Comparison of ENCODE assay signal across 8 cellular contexts in genomic region chr5:35202319-35203111, GRCh38. TPM values are rescaled to one million over a fixed set of nuclear protein-coding genes. Genes with fewer than 3 reads are reported as not detected.
A peak's percentile ranks its signal among the peaks of the same experiment; 100 is the strongest.
DNase-seq lines count a peak whose midpoint lies in the region; ATAC-seq and TF ChIP-seq lines count a peak whose summit lies in the region.

No MANE protein-coding gene starts in this region.

- H3K36me3 ChIP-seq in Panc1 (ENCODE audit: control insufficient read depth, insufficient read depth, low read length) (no peaks in the 10 kb centered on the region), thyroid gland (no peaks in the 10 kb centered on the region)

- H3K4me1 ChIP-seq in Panc1 (ENCODE audit: control insufficient read depth, insufficient read depth, low read length) (no peaks in the 10 kb centered on the region), thyroid gland (peaks cover 9 to 14% of the 10 kb centered on the region in 2 donors)

- H3K4me3 Mint-ChIP-seq in brain = no peak overlapping the region

- WGBS in thyroid gland, 2 donors = 64 to 65% methylated on average over 5 of the region's 5 CpGs

- DNase-seq in AG08395 (ENCODE audit: low spot score) (peak; percentile 50), Panc1 (ENCODE audit: low read depth, low spot score) (no peak), left lobe of liver (ENCODE audit: low spot score) (peak; percentile 60), thyroid gland (peak; percentile 56 to 58), GOT3 (lab: John Stamatoyannopoulos, UW) (no peak)

- H3K9me3 Mint-ChIP-seq in brain = no peaks in the 10 kb centered on the region

- intact Hi-C loops in Panc1 (cut with micrococcal nuclease; ENCODE audit: unreplicated experiment) = no loop called here
- intact Hi-C loops in thyroid gland (cut with DNase I) = no loop called here

- no peak overlapping the region for H3K27ac ChIP-seq in Panc1 (ENCODE audit: low read length)
- H3K27ac ChIP-seq in thyroid gland = no peak overlapping the region

- H3K9me3 ChIP-seq in Panc1 (ENCODE audit: control insufficient read depth, insufficient read depth, low read depth, low read length) (no peaks in the 10 kb centered on the region), thyroid gland (no peaks in the 10 kb centered on the region)

- peaks cover 2% of the 10 kb centered on the region; the same call in 1 of the 2 replicates for H3K27me3 ChIP-seq in Panc1 (ENCODE audit: control insufficient read depth, insufficient read depth, low read length)
- no peaks in the 10 kb centered on the region for H3K27me3 ChIP-seq in thyroid gland

- H3K27me3 Mint-ChIP-seq in brain = peaks cover 3% of the 10 kb centered on the region

- no peak for TF ChIP-seq POLR2A in thyroid gland (IDR thresholded peaks at IDR 0.05)

- no TSS peak for BruUV-seq in Panc1 (replicated peaks; lab: Mats Ljungman, UMichigan)

- H3K36me3 Mint-ChIP-seq in brain = no peaks in the 10 kb centered on the region

- TF ChIP-seq CTCF in GM12875 (IDR thresholded peaks at IDR 0.05; ENCODE audit: borderline replicate concordance, insufficient read depth, low read depth, low read length) (peak; percentile 59; the same call in 1 of the 2 replicates), Panc1 (IDR thresholded peaks at IDR 0.05) (peak; percentile 56), brain (conservative IDR thresholded peaks at IDR 0.05) (peak; percentile 30), thyroid gland (IDR thresholded peaks at IDR 0.05) (peak in 3 of 6 experiments; percentile 39 to 47 (median 40))

- in situ Hi-C loops in Panc1 (cut with HindIII; ENCODE audit: low pct_unique_long_range_greater_than_20kb, low sequenced_read_pairs) = no loop called here

- no peak overlapping the region for H3K4me3 ChIP-seq in GM12875 (ENCODE audit: low read depth, low read length)
- no peak overlapping the region for H3K4me3 ChIP-seq in Panc1 (ENCODE audit: low read depth in 2 of 2, low read length in 2 of 2)
- H3K4me3 ChIP-seq in thyroid gland (replicated peaks in 1 of 3) = no peak overlapping the region

- CTCF ChIA-PET in Panc1 (lab: Charles Lee) = no interaction called here

- peak overlapping the region in 1 of 5 experiments; percentile 20 for H3K27ac Mint-ChIP-seq in brain

- peaks cover 27% of the 10 kb centered on the region for H3K4me1 Mint-ChIP-seq in brain

- POLR2A ChIA-PET in Panc1 (lab: Charles Lee) = no interaction called here

- ATAC-seq in HG03103 (IDR thresholded peaks at IDR 0.05; ENCODE audit: low read depth, unreplicated experiment) (peak; percentile 76), Panc1 (no peak), left lobe of liver (peak; percentile 73)

RNA-seq across cellular contexts. Expression of gene PRLR, which starts 27.8 kb away (rescaled TPM):
- 0.46 TPM for total RNA-seq in Panc1 (2021; ENCODE audit: unreplicated experiment)
- polyA plus RNA-seq in Panc1 (2012; ENCODE audit: insufficient read length) = 0.18 TPM
- polyA plus RNA-seq in brain (ENCODE audit: insufficient read depth, low read depth, low replicate concordance) = 0.07 TPM
- 11.9 TPM for total RNA-seq in left lobe of liver
- total RNA-seq in thyroid gland = 1 to 10 TPM in 1 of 4 donors, under 1 TPM in 2, not detected in 1; 0.20 to 1.7 (median 0.22) TPM

Comparison
In these comparisons a context has a peak if more than half of its experiments do, and no peak if none do; other contexts are left out.
1. DNase-seq: peak in AG08395 (single experiment), left lobe of liver (single experiment) and thyroid gland (2 of 2); none in Panc1 (single experiment) and GOT3 (single experiment).